ENCODE assay signal across 16 cellular contexts in genomic region chr9:130590305-130590704, GRCh38. TPM values are rescaled to one million over a fixed set of nuclear protein-coding genes. Genes with fewer than 3 reads are reported as not detected.
DNase-seq lines count a peak whose midpoint lies in the region; ATAC-seq, FAIRE-seq and TF ChIP-seq lines count a peak whose summit lies in the region.
"Had no signal": no experiment of that assay in that cellular context is flagged by ENCODE, and none has a peak within 500 bp of the region (broad histone marks: within the 10 kb centered on the region; RNA-seq: fewer than 3 reads in every experiment).

No MANE protein-coding gene starts in this region.

- DNase-seq in HepG2 (ENCODE audit: low spot score) (peak; percentile 53), right lobe of liver (no peak), body of pancreas (no peak), right atrium auricular region (ENCODE audit: low spot score) (no peak), endodermal cell (no peak), islet precursor cell (no peak)
- no peak for DNase-seq in activated naive CD8-positive, alpha-beta T cell treated with anti-CD3 and anti-CD28 coated beads for 36 hours
- DNase-seq: CD8-positive, alpha-beta T cell; HCEC 1CT; NCI-H1048; NCI-H146; NCI-H2081 treated with DMSO at 0.1 percent for 48 hours; NCI-H524 had no signal

- peak; percentile 21 for FAIRE-seq in HepG2 (lab: Jason Lieb, UNC)

- H3K4me1 ChIP-seq in HepG2 (ENCODE audit: insufficient read depth, low read length) = peaks cover 36% of the 10 kb centered on the region
- peaks cover 0 to 49% (median 19%) of the 10 kb centered on the region in 4 donors for H3K4me1 ChIP-seq in right lobe of liver
- peaks cover 37% of the 10 kb centered on the region for H3K4me1 ChIP-seq in body of pancreas
- H3K4me1 ChIP-seq in right atrium auricular region = peaks cover 0 to 23% of the 10 kb centered on the region in 2 donors
- H3K4me1 ChIP-seq in endodermal cell (ENCODE audit: control insufficient read depth, insufficient read depth, low read length) = peaks cover 3% of the 10 kb centered on the region
- H3K4me1 ChIP-seq: BLaER1 had no signal

- H3K4me3 Mint-ChIP-seq in activated naive CD8-positive, alpha-beta T cell treated with anti-CD3 and anti-CD28 coated beads for 36 hours = no peak overlapping the region
- no peak overlapping the region for H3K4me3 Mint-ChIP-seq in endodermal cell
- H3K4me3 Mint-ChIP-seq: CD8-positive, alpha-beta T cell had no signal

- peak overlapping the region; percentile 19; the same call in 1 of the 2 replicates for H3K9ac ChIP-seq in HepG2 (ENCODE audit: insufficient read depth, low read depth, low read length)
- no peak overlapping the region for H3K9ac ChIP-seq in endodermal cell (ENCODE audit: extremely low read depth, low read length, poor library complexity, severe bottlenecking)
- H3K9ac ChIP-seq: BLaER1, KMS-11 had no signal

- in situ Hi-C loops in HepG2 (cut with HindIII; ENCODE audit: extremely low pct_ligation_motif_present, low pct_unique_long_range_greater_than_20kb) = no loop called here

- no peaks in the 10 kb centered on the region for H3K27me3 ChIP-seq in HepG2 (ENCODE audit: control insufficient read depth in 1 of 2, insufficient read depth in 2 of 2, low read length in 2 of 2)
- no peaks in the 10 kb centered on the region for H3K27me3 ChIP-seq in right lobe of liver
- no peaks in the 10 kb centered on the region for H3K27me3 ChIP-seq in body of pancreas
- no peaks in the 10 kb centered on the region for H3K27me3 ChIP-seq in right atrium auricular region
- H3K27me3 ChIP-seq in endodermal cell (ENCODE audit: control insufficient read depth, insufficient read depth, low read length, poor library complexity, severe bottlenecking) = no peaks in the 10 kb centered on the region
- H3K27me3 ChIP-seq: BLaER1 had no signal

- intact Hi-C loops in HepG2 (cut with micrococcal nuclease; ENCODE audit: unreplicated experiment) = loop anchor here (10.0 kb wide), 1 partner anchor 94 kb away; no protein-coding TSS in a partner anchor
- intact Hi-C loops in right lobe of liver (cut with DNase I) = no loop called here
- intact Hi-C loops in body of pancreas (cut with DNase I) = no loop called here

- H3K9me3 Mint-ChIP-seq in activated naive CD8-positive, alpha-beta T cell treated with anti-CD3 and anti-CD28 coated beads for 36 hours = no peaks in the 10 kb centered on the region
- no peaks in the 10 kb centered on the region for H3K9me3 Mint-ChIP-seq in endodermal cell
- H3K9me3 Mint-ChIP-seq: CD8-positive, alpha-beta T cell had no signal

- H2AFZ ChIP-seq in HepG2 (ENCODE audit: low read length) = no peak overlapping the region

- H3K36me3 Mint-ChIP-seq in activated naive CD8-positive, alpha-beta T cell treated with anti-CD3 and anti-CD28 coated beads for 36 hours = peaks cover under 1% of the 10 kb centered on the region
- peaks cover 27% of the 10 kb centered on the region for H3K36me3 Mint-ChIP-seq in endodermal cell (ENCODE audit: low read depth)

- peaks cover 16% of the 10 kb centered on the region for H3K4me1 Mint-ChIP-seq in activated naive CD8-positive, alpha-beta T cell treated with anti-CD3 and anti-CD28 coated beads for 36 hours
- peaks cover 13% of the 10 kb centered on the region for H3K4me1 Mint-ChIP-seq in endodermal cell

- 0 out of 2 replicates have a peak, but pooled peaks cover 3% of the 10 kb centered on the region for H4K20me1 ChIP-seq in HepG2 (ENCODE audit: insufficient read depth, low read length)

- H3K36me3 ChIP-seq in HepG2 (replicated peaks in 1 of 2; ENCODE audit: control insufficient read depth in 1 of 2, insufficient read depth in 2 of 2, low read length in 2 of 2) (peaks cover 3 to 15% of the 10 kb centered on the region in 2 experiments), right lobe of liver (no peaks in the 10 kb centered on the region), body of pancreas (replicated peaks in 1 of 2; ENCODE audit: insufficient read depth in 1 of 2, low read depth in 2 of 2) (no peaks in the 10 kb centered on the region), right atrium auricular region (no peaks in the 10 kb centered on the region), endodermal cell (ENCODE audit: control insufficient read depth, insufficient read depth, low read length) (peaks cover 25% of the 10 kb centered on the region)

- CTCF ChIA-PET in HepG2 (lab: Yijun Ruan, JAX; ENCODE audit: low intra/inter-chr PET ratio, low total read pairs) = no interaction called here

- no peaks in the 10 kb centered on the region for H3K27me3 Mint-ChIP-seq in activated naive CD8-positive, alpha-beta T cell treated with anti-CD3 and anti-CD28 coated beads for 36 hours
- H3K27me3 Mint-ChIP-seq in endodermal cell (ENCODE audit: insufficient read depth) = no peaks in the 10 kb centered on the region

- peak overlapping the region; percentile 61 for H3K27ac ChIP-seq in HepG2 (ENCODE audit: extremely low read length, insufficient read depth, low read length)
- no peak overlapping the region for H3K27ac ChIP-seq in right lobe of liver
- peak overlapping the region in 3 of 4 donors; percentile 0 to 33 (median 20) for H3K27ac ChIP-seq in body of pancreas
- peak overlapping the region; percentile 29 to 79 for H3K27ac ChIP-seq in right atrium auricular region
- H3K27ac ChIP-seq in endodermal cell (ENCODE audit: low read depth, low read length) = no peak overlapping the region
- H3K27ac ChIP-seq: BLaER1, KMS-11 had no signal

- H3K4me2 ChIP-seq in HepG2 (ENCODE audit: low read depth, low read length) = peak overlapping the region; percentile 52
- H3K4me2 ChIP-seq: BLaER1, KMS-11 had no signal

- H3K79me2 ChIP-seq in HepG2 (ENCODE audit: insufficient read depth, low read length) = peaks cover 71% of the 10 kb centered on the region

- TF ChIP-seq POLR2A in HepG2 (IDR thresholded peaks at IDR 0.05; ENCODE audit: insufficient read depth in 1 of 2, low read depth in 2 of 2, low read length in 2 of 2) (no peak), right lobe of liver (IDR thresholded peaks at IDR 0.05) (no peak), body of pancreas (IDR thresholded peaks at IDR 0.05) (no peak)

- 24% methylated on average over 3 of the region's 3 CpGs for WGBS in HepG2 (ENCODE audit: low lambda C conversion rate)
- whole genome bisulfite sequencing in right lobe of liver (ENCODE audit: insufficient coverage, low coverage, low lambda C conversion rate, missing lambda C conversion rate) = 70% methylated on average over 3 of the region's 3 CpGs
- 21 to 34% methylated on average over 3 of the region's 3 CpGs for WGBS in body of pancreas, 2 donors
- 93 to 100% methylated on average over 2 to 3 of the region's 3 CpGs for WGBS in endodermal cell (ENCODE audit: insufficient coverage in 1 of 2, insufficient read length in 1 of 2), 2 experiments

- no peak for TF ChIP-seq RAD21 in HepG2 (CRISPR knock-in tag; IDR thresholded peaks at IDR 0.05)

- POLR2A ChIA-PET in HepG2 (lab: Yijun Ruan, JAX) = no interaction called here

- BruUV-seq in HepG2 (replicated peaks; lab: Mats Ljungman, UMichigan) = no TSS peak

- ATAC-seq in HepG2 (peak; percentile 62), right lobe of liver (no peak), body of pancreas (no peak), GM21619 (IDR thresholded peaks at IDR 0.05; ENCODE audit: unreplicated experiment) (no peak)
- ATAC-seq: CD8-positive, alpha-beta T cell had no signal

- no peaks in the 10 kb centered on the region for H3K9me3 ChIP-seq in HepG2 (ENCODE audit: low read length)
- no peaks in the 10 kb centered on the region for H3K9me3 ChIP-seq in right lobe of liver
- no peaks in the 10 kb centered on the region for H3K9me3 ChIP-seq in body of pancreas
- no peaks in the 10 kb centered on the region for H3K9me3 ChIP-seq in right atrium auricular region
- H3K9me3 ChIP-seq in endodermal cell (ENCODE audit: control insufficient read depth, low read length) = no peaks in the 10 kb centered on the region
- H3K9me3 ChIP-seq: BLaER1 had no signal

- TF ChIP-seq CTCF in HepG2 (CRISPR knock-in tag; IDR thresholded peaks at IDR 0.05) = no peak
- no peak for TF ChIP-seq CTCF in right lobe of liver (IDR thresholded peaks at IDR 0.05)
- no peak for TF ChIP-seq CTCF in body of pancreas (IDR thresholded peaks at IDR 0.05)
- no peak for TF ChIP-seq CTCF in right atrium auricular region (IDR thresholded peaks at IDR 0.05)
- no peak for TF ChIP-seq CTCF in endodermal cell (conservative IDR thresholded peaks at IDR 0.05)

- H3K4me3 ChIP-seq in HepG2 (replicated peaks in 1 of 3; ENCODE audit: insufficient read depth in 1 of 3, low read depth in 2 of 3, low read length in 3 of 3) (peak overlapping the region in 1 of 3 experiments; percentile 24; a peak in 1 of 6 replicates), right lobe of liver (no peak overlapping the region), body of pancreas (no peak overlapping the region), right atrium auricular region (no peak overlapping the region), endodermal cell (ENCODE audit: low read length) (no peak overlapping the region)
- H3K4me3 ChIP-seq: BLaER1 had no signal

- TF ChIP-seq EP300 in HepG2 (IDR thresholded peaks at IDR 0.05; ENCODE audit: low read depth in 2 of 2, low read length in 2 of 2) (peak in 1 of 2 experiments; percentile 40; a peak in 1 of 4 replicates), HepG2 (CRISPR knock-in tag; IDR thresholded peaks at IDR 0.05; ENCODE audit: borderline replicate concordance) (no peak)

- H3K27ac Mint-ChIP-seq in activated naive CD8-positive, alpha-beta T cell treated with anti-CD3 and anti-CD28 coated beads for 36 hours = no peak overlapping the region
- H3K27ac Mint-ChIP-seq in endodermal cell = no peak overlapping the region
- H3K27ac Mint-ChIP-seq: CD8-positive, alpha-beta T cell had no signal

RNA-seq across cellular contexts. Expression of gene FUBP3, which starts 10.9 kb away (rescaled TPM):
- total RNA-seq in HepG2 (2016; rRNA removed; fragmentation: Illumina TruSeq; extraction: Trizol) (40.0 and 42.7 TPM in 2 replicates), right lobe of liver (10 to 100 TPM; 21.3 to 35.7 (median 25.2) TPM), body of pancreas (10 to 100 TPM; 16.6 to 30.3 TPM), right atrium auricular region (10 to 100 TPM; 21.1 to 24.8 TPM), endodermal cell (10 to 100 TPM; 74.3 to 76.3 TPM)
- 6.3 and 7.8 TPM in 2 replicates for total RNA-seq in HepG2 (2016; cell fraction: cytosol; rRNA removed; fragmentation: Illumina TruSeq; extraction: Trizol; ENCODE audit: low read depth)
- 36.9 and 42.9 TPM in 2 replicates for total RNA-seq in HepG2 (2016; cell fraction: insoluble cytoplasmic fraction; rRNA removed; fragmentation: Illumina TruSeq; extraction: Trizol)
- 18.7 and 20.2 TPM in 2 replicates for total RNA-seq in HepG2 (2016; cell fraction: membrane; rRNA removed; fragmentation: Illumina TruSeq; extraction: Trizol)
- total RNA-seq in HepG2 (2016; cell fraction: nucleus; rRNA removed; fragmentation: Illumina TruSeq; extraction: Trizol) = 29.1 and 31.8 TPM in 2 replicates
- polyA plus RNA-seq in HepG2 (2011; rRNA removed) = 28.7 and 45.9 TPM in 2 replicates
- polyA plus RNA-seq in HepG2 (2011; cell fraction: cytosol; rRNA removed) = 19.2 and 22.5 TPM in 2 replicates
- 87.0 and 120 TPM in 2 replicates for polyA plus RNA-seq in HepG2 (2011; cell fraction: nucleus; rRNA removed)
- 32.5 and 37.6 TPM in 2 replicates for polyA plus RNA-seq in HepG2 (2012)
- polyA plus RNA-seq in HepG2 (2016; cell fraction: cytosol; fragmentation: Illumina TruSeq; extraction: Trizol; ENCODE audit: low read depth) = 4.9 and 5.9 TPM in 2 replicates
- polyA plus RNA-seq in HepG2 (2016; cell fraction: insoluble cytoplasmic fraction; fragmentation: Illumina TruSeq; extraction: Trizol; ENCODE audit: low read depth) = 52.7 and 56.2 TPM in 2 replicates
- 13.3 and 13.7 TPM in 2 replicates for polyA plus RNA-seq in HepG2 (2016; cell fraction: membrane; fragmentation: Illumina TruSeq; extraction: Trizol; ENCODE audit: low read depth)
- polyA plus RNA-seq in HepG2 (2016; cell fraction: nucleus; fragmentation: Illumina TruSeq; extraction: Trizol; ENCODE audit: insufficient read depth, low read depth) = 67.5 and 77.3 TPM in 2 replicates
- polyA minus RNA-seq in HepG2 (2011; rRNA and poly(A)+ RNA removed; ENCODE audit: low replicate concordance) = 35.2 and 98.1 TPM in 2 replicates
- polyA minus RNA-seq in HepG2 (2011; cell fraction: cytosol; rRNA and poly(A)+ RNA removed) = 16.8 and 22.0 TPM in 2 replicates
- 26.3 and 38.8 TPM in 2 replicates for polyA minus RNA-seq in HepG2 (2011; cell fraction: nucleus; rRNA and poly(A)+ RNA removed)
- 10 to 100 TPM; 48.4 to 50.8 TPM for total RNA-seq in activated naive CD8-positive, alpha-beta T cell treated with anti-CD3 and anti-CD28 coated beads for 36 hours
- 60.9 TPM for polyA plus RNA-seq in endodermal cell (2013, experiment 1 of 2)
- 59.4 TPM for polyA plus RNA-seq in endodermal cell (2013, experiment 2 of 2)

Comparison
In these comparisons a context has a peak if more than half of its experiments do, and no peak if none do; other contexts are left out.
1. H3K27ac ChIP-seq: peak in HepG2 (single experiment), body of pancreas (3 of 4) and right atrium auricular region (2 of 2); none in right lobe of liver (0 of 3) and endodermal cell (single experiment).